ENCODE assay signal across 8 cellular contexts in the genomic region with DNA sequence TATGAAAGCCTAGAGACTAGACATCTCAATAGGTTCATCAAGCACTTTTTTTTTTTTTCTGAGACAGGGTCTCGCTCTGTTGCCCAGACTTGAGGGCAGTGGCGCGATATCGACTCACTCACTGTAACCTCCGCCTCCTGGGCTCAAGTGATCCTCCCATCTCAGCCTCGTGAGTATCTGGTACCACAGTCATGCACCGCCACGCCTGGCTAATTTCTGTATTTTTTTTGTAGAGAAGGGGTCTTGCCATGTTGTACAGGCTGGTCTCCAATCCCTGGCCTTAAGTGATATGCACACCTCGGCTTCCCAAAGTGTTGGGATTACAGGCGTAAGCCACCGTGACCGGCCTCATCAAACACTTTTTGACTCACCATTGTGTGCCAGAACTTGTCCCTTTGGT. TPM values are rescaled to one million over a fixed set of nuclear protein-coding genes. Genes with fewer than 3 reads are reported as not detected.
DNase-seq lines count a peak whose midpoint lies in the region; ATAC-seq and TF ChIP-seq lines count a peak whose summit lies in the region.

No MANE protein-coding gene starts in this region.

- H3K27ac ChIP-seq in right atrium auricular region: peak overlapping the region; percentile 75 to 76

- H3K4me3 ChIP-seq in right atrium auricular region: peak overlapping the region; percentile 59 to 64

- H3K4me1 ChIP-seq in right atrium auricular region: peaks cover 0 to 17% of the 10 kb centered on the region in 2 donors

- H3K36me3 ChIP-seq in right atrium auricular region: no peaks in the 10 kb centered on the region

- no peaks in the 10 kb centered on the region for H3K27me3 ChIP-seq in right atrium auricular region

- H3K9me3 ChIP-seq in T-helper 17 cell (ENCODE audit: control insufficient read depth, low read length, poor library complexity, severe bottlenecking): no peaks in the 10 kb centered on the region
- no peaks in the 10 kb centered on the region for H3K9me3 ChIP-seq in right atrium auricular region

- POLR2A ChIA-PET in activated CD4-positive, alpha-beta T cell treated with anti-CD3 and anti-CD28 coated beads for 36 hours (lab: Charles Lee): interaction anchor here (0.6 to 1.0 kb wide), 4 partner anchors 11 to 101 kb away, joined by 3 to 8 read pairs (median 4); a partner anchor contains a TSS

- no peak for TF ChIP-seq CTCF in right atrium auricular region (IDR thresholded peaks at IDR 0.05)

- H3K36me3 Mint-ChIP-seq in activated CD4-positive, alpha-beta T cell treated with anti-CD3 and anti-CD28 coated beads for 36 hours (ENCODE audit: low read depth): peaks cover 36% of the 10 kb centered on the region
- peaks cover 6% of the 10 kb centered on the region for H3K36me3 Mint-ChIP-seq in T-helper 17 cell (ENCODE audit: low read depth)
- peaks cover 33% of the 10 kb centered on the region for H3K36me3 Mint-ChIP-seq in stimulated activated naive CD8-positive, alpha-beta T cell treated with anti-CD3 and anti-CD28 coated beads, Interleukin-15, Interleukin-2, amounts not matched to agents 100 ng/mL and 50 ng/mL, for 24 hours (ENCODE audit: low read depth)

- CTCF ChIA-PET in activated CD4-positive, alpha-beta T cell treated with anti-CD3 and anti-CD28 coated beads for 36 hours (lab: Charles Lee): interaction anchor here (0.8 to 2.8 kb wide), 6 partner anchors 9 to 179 kb away, joined by 3 to 19 read pairs (median 4); a partner anchor contains a TSS

- peak; percentile 27 for DNase-seq in activated CD4-positive, alpha-beta T cell treated with anti-CD3 and anti-CD28 coated beads for 36 hours
- DNase-seq in activated CD4-positive, alpha-beta T cell treated with anti-CD3 and anti-CD28 coated beads, Interleukin-2, amount 50 U/mL, for 4 hours: no peak
- DNase-seq in T-helper 17 cell: no peak
- DNase-seq in right atrium auricular region (ENCODE audit: low spot score): no peak
- no peak for DNase-seq in cortex of kidney (lab: John Stamatoyannopoulos, UW)
- no peak for DNase-seq in DMS79 (lab: John Stamatoyannopoulos, UW)

- H3K27me3 Mint-ChIP-seq in activated CD4-positive, alpha-beta T cell treated with anti-CD3 and anti-CD28 coated beads for 36 hours: no peaks in the 10 kb centered on the region
- H3K27me3 Mint-ChIP-seq in T-helper 17 cell: no peaks in the 10 kb centered on the region
- H3K27me3 Mint-ChIP-seq in stimulated activated naive CD8-positive, alpha-beta T cell treated with anti-CD3 and anti-CD28 coated beads, Interleukin-15, Interleukin-2, amounts not matched to agents 100 ng/mL and 50 ng/mL, for 24 hours: no peaks in the 10 kb centered on the region

- H3K4me3 Mint-ChIP-seq in activated CD4-positive, alpha-beta T cell treated with anti-CD3 and anti-CD28 coated beads for 36 hours: peak overlapping the region; percentile 97
- H3K4me3 Mint-ChIP-seq in T-helper 17 cell: peak overlapping the region; percentile 99
- H3K4me3 Mint-ChIP-seq in stimulated activated naive CD8-positive, alpha-beta T cell treated with anti-CD3 and anti-CD28 coated beads, Interleukin-15, Interleukin-2, amounts not matched to agents 100 ng/mL and 50 ng/mL, for 24 hours: peak overlapping the region; percentile 93

- intact Hi-C loops in activated CD4-positive, alpha-beta T cell treated with anti-CD3 and anti-CD28 coated beads for 36 hours (cut with DNase I, micrococcal nuclease): loop anchor here (1.0 to 10.0 kb wide), 9 partner anchors 10 to 533 kb away; a partner anchor contains a TSS

- H3K4me1 Mint-ChIP-seq in activated CD4-positive, alpha-beta T cell treated with anti-CD3 and anti-CD28 coated beads for 36 hours: peaks cover 45% of the 10 kb centered on the region
- H3K4me1 Mint-ChIP-seq in T-helper 17 cell: peaks cover 31% of the 10 kb centered on the region
- peaks cover 49% of the 10 kb centered on the region for H3K4me1 Mint-ChIP-seq in stimulated activated naive CD8-positive, alpha-beta T cell treated with anti-CD3 and anti-CD28 coated beads, Interleukin-15, Interleukin-2, amounts not matched to agents 100 ng/mL and 50 ng/mL, for 24 hours (ENCODE audit: low read depth)

- H3K27ac Mint-ChIP-seq in activated CD4-positive, alpha-beta T cell treated with anti-CD3 and anti-CD28 coated beads for 36 hours: peak overlapping the region; percentile 99
- peak overlapping the region; percentile 98 for H3K27ac Mint-ChIP-seq in T-helper 17 cell
- H3K27ac Mint-ChIP-seq in stimulated activated naive CD8-positive, alpha-beta T cell treated with anti-CD3 and anti-CD28 coated beads, Interleukin-15, Interleukin-2, amounts not matched to agents 100 ng/mL and 50 ng/mL, for 24 hours: peak overlapping the region; percentile 98

- no peaks in the 10 kb centered on the region for H3K9me3 Mint-ChIP-seq in activated CD4-positive, alpha-beta T cell treated with anti-CD3 and anti-CD28 coated beads for 36 hours (ENCODE audit: low read depth)
- no peaks in the 10 kb centered on the region for H3K9me3 Mint-ChIP-seq in stimulated activated naive CD8-positive, alpha-beta T cell treated with anti-CD3 and anti-CD28 coated beads, Interleukin-15, Interleukin-2, amounts not matched to agents 100 ng/mL and 50 ng/mL, for 24 hours

- ATAC-seq in activated CD4-positive, alpha-beta T cell treated with anti-CD3 and anti-CD28 coated beads for 36 hours: peak; percentile 24
- peak; percentile 2 for ATAC-seq in T-helper 17 cell
- ATAC-seq in HG02623 (IDR thresholded peaks at IDR 0.05; ENCODE audit: unreplicated experiment): no peak

RNA-seq across cellular contexts. Expression of a gene that starts 0.6 kb away (rescaled TPM):
- 10 to 100 TPM; 38.5 to 48.7 TPM for total RNA-seq in activated CD4-positive, alpha-beta T cell treated with anti-CD3 and anti-CD28 coated beads for 36 hours
- total RNA-seq in T-helper 17 cell (10 to 100 TPM; 39.2 to 39.6 TPM), right atrium auricular region (10 to 100 TPM; 12.7 to 14.3 TPM)

RNA-seq across cellular contexts. Expression of a gene that starts 10.3 kb away (rescaled TPM):
- 10 to 100 TPM; 79.9 to 82.0 TPM for total RNA-seq in activated CD4-positive, alpha-beta T cell treated with anti-CD3 and anti-CD28 coated beads for 36 hours
- total RNA-seq in T-helper 17 cell (10 to 100 TPM; 27.5 to 32.0 TPM), right atrium auricular region (10 to 100 TPM; 85.3 to 96.3 TPM)

RNA-seq across cellular contexts. Expression of a gene that starts 17.3 kb away (rescaled TPM):
- under 1 TPM in 1 of 2 experiments, not detected in 1; 0.34 TPM for total RNA-seq in activated CD4-positive, alpha-beta T cell treated with anti-CD3 and anti-CD28 coated beads for 36 hours
- total RNA-seq in T-helper 17 cell (under 1 TPM in 1 of 2 donors, not detected in 1; 0.35 TPM), right atrium auricular region (1 to 10 TPM; 1.2 to 1.8 TPM)

RNA-seq across cellular contexts. Expression of a gene that starts 22.4 kb away (rescaled TPM):
- 1 to 10 TPM; 7.3 to 9.1 TPM for total RNA-seq in activated CD4-positive, alpha-beta T cell treated with anti-CD3 and anti-CD28 coated beads for 36 hours
- total RNA-seq in T-helper 17 cell: under 1 TPM in 1 of 2 donors, not detected in 1; 0.94 TPM
- total RNA-seq in right atrium auricular region: not detected

RNA-seq across cellular contexts. Expression of a gene that starts 29.5 kb away (rescaled TPM):
- total RNA-seq in activated CD4-positive, alpha-beta T cell treated with anti-CD3 and anti-CD28 coated beads for 36 hours: 10 to 100 TPM; 14.9 to 16.0 TPM
- not detected for total RNA-seq in T-helper 17 cell
- 1 to 10 TPM in 1 of 2 donors, not detected in 1; 1.0 TPM for total RNA-seq in right atrium auricular region
